ENCODE assay signal across 24 cellular contexts in genomic region chr15:80107774-80108173, GRCh38.
"Had no signal": no experiment of that assay in that cellular context is flagged by ENCODE, and none has a peak within 500 bp of the region (broad histone marks: within the 10 kb centered on the region; RNA-seq: fewer than 3 reads in every experiment).

No MANE protein-coding gene starts in this region.

- H3K4me1 ChIP-seq: parathyroid adenoma had no signal

- H3K4me3 ChIP-seq: gastroesophageal sphincter, left lung, mucosa of descending colon, thoracic aorta, upper lobe of left lung had no signal

- H3K27me3 Mint-ChIP-seq: brain had no signal

- H3K27me3 ChIP-seq: gastroesophageal sphincter, left lung, upper lobe of left lung had no signal

- DNase-seq: activated CD4-positive, alpha-beta T cell treated with anti-CD3 and anti-CD28 coated beads for 1 hour; activated CD4-positive, alpha-beta T cell treated with anti-CD3 and anti-CD28 coated beads, Interleukin-2, amount 50 U/mL, for 1 hour; activated CD8-positive, alpha-beta T cell treated with anti-CD3 and anti-CD28 coated beads, Interleukin-2, amount 10 ng/mL, durations not matched to agents 7 days and 5 days; activated gamma-delta T cell treated with Interleukin-2 at 50 U/mL for 16 hours; aorta; central memory CD4-positive, alpha-beta T cell; effector memory CD4-positive, alpha-beta T cell; head of caudate nucleus; left lung; mammary epithelial cell; mucosa of descending colon; nephron progenitor cell; small intestine; stimulated activated CD4-positive, alpha-beta T cell treated with anti-CD3 and anti-CD28 coated beads, Interleukin-2, amount 100 ng/mL, for 24 hours; stimulated activated naive CD4-positive, alpha-beta T cell; upper lobe of left lung had no signal

- H3K9me3 Mint-ChIP-seq: activated naive CD4-positive, alpha-beta T cell treated with anti-CD3 and anti-CD28 coated beads, Interleukin-2, amount 50 U/mL, for 72 hours; brain; nephron progenitor cell; T-helper 2 cell treated with Interferon-gamma antibody and Interleukin-4, amounts not matched to agents 5 μg/mL and 100 μg/mL, for 36 hours had no signal

- H3K27ac Mint-ChIP-seq: activated CD8-positive, alpha-beta T cell treated with anti-CD3 and anti-CD28 coated beads, Interleukin-2, amount 10 ng/mL, durations not matched to agents 7 days and 5 days; activated naive CD4-positive, alpha-beta T cell treated with anti-CD3 and anti-CD28 coated beads, Interleukin-2, amount 50 U/mL, for 72 hours; nephron progenitor cell; T-helper 2 cell treated with Interferon-gamma antibody and Interleukin-4, amounts not matched to agents 5 μg/mL and 100 μg/mL, for 36 hours had no signal

- ATAC-seq: activated CD8-positive, alpha-beta T cell treated with anti-CD3 and anti-CD28 coated beads, Interleukin-2, amount 10 ng/mL, durations not matched to agents 7 days and 5 days; activated naive CD4-positive, alpha-beta T cell treated with anti-CD3 and anti-CD28 coated beads, Interleukin-2, amount 50 U/mL, for 72 hours; gastroesophageal sphincter; left lung; mucosa of descending colon; sciatic nerve; SK-N-SH treated with all-trans-retinoic acid at 6 μM for 48 hours had no signal

- H3K36me3 ChIP-seq: gastroesophageal sphincter, thoracic aorta, upper lobe of left lung had no signal

- H3K9me3 ChIP-seq: gastroesophageal sphincter, left lung, mucosa of descending colon, thoracic aorta, upper lobe of left lung had no signal

- H3K4me3 Mint-ChIP-seq: activated CD8-positive, alpha-beta T cell treated with anti-CD3 and anti-CD28 coated beads, Interleukin-2, amount 10 ng/mL, durations not matched to agents 7 days and 5 days; brain; nephron progenitor cell; T-helper 2 cell treated with Interferon-gamma antibody and Interleukin-4, amounts not matched to agents 5 μg/mL and 100 μg/mL, for 36 hours had no signal

- H3K27ac ChIP-seq: gastroesophageal sphincter, left lung, parathyroid adenoma, thoracic aorta, upper lobe of left lung had no signal
